Comparison of ENCODE assay signal across 8 cellular contexts in the genomic region with DNA sequence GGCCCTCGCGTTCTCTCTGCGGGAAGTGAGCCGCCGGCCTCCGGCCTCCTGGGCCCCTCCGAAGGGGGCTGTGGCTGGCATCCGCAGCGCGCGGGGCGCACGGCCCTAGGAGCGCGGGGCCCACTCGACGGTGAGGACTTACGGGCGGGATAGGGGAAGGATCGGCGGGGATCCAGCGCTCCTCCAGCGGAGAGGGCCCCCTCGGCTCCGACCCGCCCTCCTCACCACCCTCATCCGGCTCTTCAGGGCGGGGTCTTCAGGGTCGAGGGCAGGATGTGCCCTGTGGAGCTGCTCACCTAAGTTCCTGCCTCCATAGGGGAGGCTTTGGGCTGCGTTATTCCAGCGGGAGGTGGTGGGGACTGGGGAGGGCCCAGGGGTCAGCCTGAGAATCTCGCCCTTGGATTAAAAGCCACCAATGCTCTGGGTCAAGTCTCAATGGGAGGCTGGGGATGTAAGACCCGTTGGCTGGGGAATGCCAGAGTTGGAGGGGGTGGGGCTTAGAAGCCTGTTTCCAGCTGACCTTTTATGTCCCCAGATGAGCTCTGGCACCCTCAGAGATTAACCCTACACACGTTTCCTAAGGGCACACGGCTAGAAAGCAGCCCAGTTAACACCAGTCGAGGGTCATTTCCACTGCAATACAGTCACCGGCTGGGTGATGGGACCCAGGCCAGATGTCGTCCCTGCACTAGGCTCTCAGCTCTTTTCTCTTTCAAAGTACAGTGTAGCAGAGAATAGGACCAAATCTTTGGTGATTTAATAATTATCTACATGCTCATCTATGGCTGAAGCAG. TPM values are rescaled to one million over a fixed set of nuclear protein-coding genes. Genes with fewer than 3 reads are reported as not detected.
DNase-seq lines count a peak whose midpoint lies in the region; TF ChIP-seq lines count a peak whose summit lies in the region.

No MANE protein-coding gene starts in this region.

- DNase-seq in MM.1S = no peak
- DNase-seq in neural crest cell (ENCODE audit: low read depth, low spot score) = no peak
- DNase-seq in hepatic stellate cell (ENCODE audit: low spot score) = no peak
- DNase-seq in medulla oblongata (ENCODE audit: extremely low spot score) = no peak
- no peak for DNase-seq in effector CD4-positive, alpha-beta T cell
- no peak for DNase-seq in NOMO-1 (lab: John Stamatoyannopoulos, UW; ENCODE audit: unreplicated experiment in 2 of 2)

- H4K20me1 ChIP-seq in DOHH2 (ENCODE audit: control insufficient read depth, insufficient read depth, low read depth, low read length) (no peaks in the 10 kb centered on the region), MM.1S (ENCODE audit: insufficient read depth, low read length) (no peaks in the 10 kb centered on the region)

- peaks cover 40% of the 10 kb centered on the region for H3K27me3 Mint-ChIP-seq in neural crest cell (ENCODE audit: low read depth)

- H3K27me3 ChIP-seq in DOHH2 (ENCODE audit: control insufficient read depth, low read length) (peaks cover 44% of the 10 kb centered on the region), MM.1S (replicated peaks; ENCODE audit: insufficient read depth, low read length) (peaks cover 19% of the 10 kb centered on the region), endocrine pancreas (ENCODE audit: control insufficient read depth, insufficient read depth, low read length) (peaks cover 6% of the 10 kb centered on the region)

- H3K36me3 Mint-ChIP-seq in neural crest cell (ENCODE audit: low read depth) = no peaks in the 10 kb centered on the region

- no peaks in the 10 kb centered on the region for H3K79me2 ChIP-seq in DOHH2 (ENCODE audit: control insufficient read depth, low read length)
- H3K79me2 ChIP-seq in MM.1S (ENCODE audit: low read length) = no peaks in the 10 kb centered on the region

- H3K9me3 Mint-ChIP-seq in neural crest cell = no peaks in the 10 kb centered on the region

- H3K4me3 ChIP-seq in DOHH2 (ENCODE audit: low read length) (peak overlapping the region; percentile 69), MM.1S (ENCODE audit: low read length) (peak overlapping the region; percentile 66), endocrine pancreas (ENCODE audit: control insufficient read depth, insufficient read depth, low read length) (no peak overlapping the region)

- peak overlapping the region; percentile 78 for H3K4me2 ChIP-seq in DOHH2 (ENCODE audit: low read length)
- H3K4me2 ChIP-seq in MM.1S (ENCODE audit: low read depth, low read length) = peak overlapping the region; percentile 87

- TF ChIP-seq CTCF in DOHH2 (IDR thresholded peaks at IDR 0.05; ENCODE audit: low read depth, low read length, poor library complexity, severe bottlenecking) (no peak), MM.1S (IDR thresholded peaks at IDR 0.05; ENCODE audit: low read length) (no peak), neural crest cell (conservative IDR thresholded peaks at IDR 0.05) (no peak)

- H3F3A ChIP-seq in DOHH2 (ENCODE audit: control insufficient read depth, insufficient read depth) = no peaks in the 10 kb centered on the region
- H3F3A ChIP-seq in MM.1S (ENCODE audit: insufficient read depth, low read length) = 0 out of 2 replicates have a peak, but pooled peaks cover 4% of the 10 kb centered on the region

- H3K9me2 ChIP-seq in DOHH2 (replicated peaks; ENCODE audit: control insufficient read depth, low read length) (no peaks in the 10 kb centered on the region), MM.1S (replicated peaks; ENCODE audit: insufficient read depth, low read length) (no peaks in the 10 kb centered on the region)

- no peak overlapping the region for H3K27ac Mint-ChIP-seq in neural crest cell (ENCODE audit: unreplicated experiment)

- peak overlapping the region; percentile 56; the same call in 1 of the 2 replicates for H3K9ac ChIP-seq in MM.1S (ENCODE audit: low read length)
- peak overlapping the region; percentile 55 for H3K9ac ChIP-seq in endocrine pancreas (ENCODE audit: control insufficient read depth, insufficient read depth, low read length)

- H3K36me3 ChIP-seq in DOHH2 (ENCODE audit: control insufficient read depth, low read length) (no peaks in the 10 kb centered on the region), MM.1S (replicated peaks; ENCODE audit: insufficient read depth, low read length) (no peaks in the 10 kb centered on the region), endocrine pancreas (ENCODE audit: control insufficient read depth, insufficient read depth, low read length) (no peaks in the 10 kb centered on the region)

- H3K27ac ChIP-seq in DOHH2 (ENCODE audit: low read depth, low read length) (no peak overlapping the region), MM.1S (ENCODE audit: low read length) (no peak overlapping the region)

- H3K4me3 Mint-ChIP-seq in neural crest cell = peak overlapping the region; percentile 85

- no peaks in the 10 kb centered on the region for H3K9me3 ChIP-seq in DOHH2 (ENCODE audit: control insufficient read depth, insufficient read depth, low read length)
- no peaks in the 10 kb centered on the region for H3K9me3 ChIP-seq in MM.1S (replicated peaks; ENCODE audit: insufficient read depth, low read length)
- no peaks in the 10 kb centered on the region for H3K9me3 ChIP-seq in endocrine pancreas (ENCODE audit: control insufficient read depth, low read length)

- peak overlapping the region; percentile 84 for H2AFZ ChIP-seq in MM.1S (ENCODE audit: low read length)

- peaks cover 25% of the 10 kb centered on the region for H3K4me1 Mint-ChIP-seq in neural crest cell

- H3K4me1 ChIP-seq in DOHH2 (ENCODE audit: control insufficient read depth, low read length) = peaks cover 15% of the 10 kb centered on the region
- no peaks in the 10 kb centered on the region for H3K4me1 ChIP-seq in MM.1S (ENCODE audit: low read length)
- H3K4me1 ChIP-seq in endocrine pancreas (ENCODE audit: control insufficient read depth, insufficient read depth, low read length) = no peaks in the 10 kb centered on the region

RNA-seq across cellular contexts. Expression of gene TBX2, which starts 13.4 kb away (rescaled TPM):
- 16.1 and 18.7 TPM in 2 replicates for total RNA-seq in neural crest cell

RNA-seq across cellular contexts. Expression of gene TBX4, which starts 39.2 kb away (rescaled TPM):
- total RNA-seq in neural crest cell = not detected in 2 replicates
